Comparison of ENCODE assay signal across 2 cellular contexts in the genomic region with DNA sequence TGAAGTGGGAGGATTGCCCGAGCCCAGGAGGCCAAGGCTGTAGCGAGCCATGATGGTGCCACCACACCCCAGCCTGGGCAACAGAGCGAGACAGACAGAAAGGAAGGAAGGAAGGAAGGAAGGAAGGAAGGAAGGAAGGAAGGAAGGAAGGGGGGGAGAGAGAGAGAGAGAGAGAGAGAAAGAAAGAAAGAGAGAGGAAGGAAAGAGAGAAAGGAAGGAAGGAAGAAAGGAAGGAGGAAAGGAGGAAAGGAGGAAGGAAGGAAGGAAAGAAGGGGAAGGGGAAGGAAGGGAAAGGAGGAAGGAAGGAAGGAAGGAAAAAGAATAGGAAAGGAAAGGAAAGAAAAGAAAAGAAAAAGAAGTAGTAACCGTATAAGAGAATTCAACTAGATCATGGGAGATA.
TF ChIP-seq lines count a peak whose summit lies in the region.

No MANE protein-coding gene starts in this region.

TF ChIP-seq in HEK293, 187 proteins besides CTCF, POLR2A, EP300 and RAD21 (continued from another document and continues in another):
- TF ChIP-seq, protein P1, sequence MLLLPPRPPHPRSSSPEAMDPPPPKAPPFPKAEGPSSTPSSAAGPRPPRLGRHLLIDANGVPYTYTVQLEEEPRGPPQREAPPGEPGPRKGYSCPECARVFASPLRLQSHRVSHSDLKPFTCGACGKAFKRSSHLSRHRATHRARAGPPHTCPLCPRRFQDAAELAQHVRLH (tag by site-specific recombination; IDR thresholded peaks at IDR 0.05), result no peak
- TF ChIP-seq, protein P2, sequence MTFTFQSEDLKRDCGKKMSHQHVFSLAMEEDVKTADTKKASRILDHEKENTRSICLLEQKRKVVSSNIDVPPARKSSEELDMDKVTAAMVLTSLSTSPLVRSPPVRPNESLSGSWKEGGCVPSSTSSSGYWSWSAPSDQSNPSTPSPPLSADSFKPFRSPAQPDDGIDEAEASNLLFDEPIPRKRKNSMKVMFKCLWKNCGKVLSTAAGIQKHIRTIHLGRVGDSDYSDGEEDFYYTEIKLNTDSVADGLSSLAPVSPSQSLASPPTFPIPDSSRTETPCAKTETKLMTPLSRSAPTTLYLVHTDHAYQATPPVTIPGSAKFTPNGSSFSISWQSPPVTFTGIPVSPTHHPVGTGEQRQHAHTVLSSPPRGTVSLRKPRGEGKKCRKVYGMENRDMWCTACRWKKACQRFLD (tag by site-specific recombination; IDR thresholded peaks at IDR 0.05), result no peak
- TF ChIP-seq BCL11B (tag by site-specific recombination; IDR thresholded peaks at IDR 0.05; ENCODE audit: low read depth) (no peak), ZNF776 (tag by site-specific recombination; IDR thresholded peaks at IDR 0.05; ENCODE audit: borderline replicate concordance) (peak; percentile 76), ZNF133 (tag by site-specific recombination; IDR thresholded peaks at IDR 0.05) (peak; percentile 43; the same call in 1 of the 2 replicates), ZNF132 (tag by site-specific recombination; IDR thresholded peaks at IDR 0.05; ENCODE audit: borderline replicate concordance) (no peak), ZNF530 (tag by site-specific recombination; IDR thresholded peaks at IDR 0.05; ENCODE audit: low read depth) (no peak), ZNF664 (tag by site-specific recombination; IDR thresholded peaks at IDR 0.05) (no peak), ZNF311 (tag by site-specific recombination; IDR thresholded peaks at IDR 0.05; ENCODE audit: borderline replicate concordance) (0 out of 2 replicates have a peak, but pooled peaks have one; percentile 45), ZNF843 (tag by site-specific recombination; IDR thresholded peaks at IDR 0.05) (no peak), SALL2 (tag by site-specific recombination; IDR thresholded peaks at IDR 0.05; ENCODE audit: borderline replicate concordance) (peak; percentile 77; the same call in 1 of the 2 replicates), ZNF169 (tag by site-specific recombination; IDR thresholded peaks at IDR 0.05) (0 out of 2 replicates have a peak, but pooled peaks have one; percentile 36), ZNF157 (tag by site-specific recombination; IDR thresholded peaks at IDR 0.05) (no peak), ZNF561 (tag by site-specific recombination; IDR thresholded peaks at IDR 0.05; ENCODE audit: borderline replicate concordance) (no peak), ZNF292 (tag by site-specific recombination; IDR thresholded peaks at IDR 0.05; ENCODE audit: borderline replicate concordance, low read depth) (no peak), YY2 (tag by site-specific recombination; IDR thresholded peaks at IDR 0.05) (peak; percentile 63), PRDM1 (tag by site-specific recombination; IDR thresholded peaks at IDR 0.05) (peak; percentile 89), ZSCAN30 (tag by site-specific recombination; IDR thresholded peaks at IDR 0.05) (no peak), HOXA7 (CRISPR knock-in tag; IDR thresholded peaks at IDR 0.05; ENCODE audit: borderline replicate concordance) (no peak), ZBTB48 (tag by site-specific recombination; IDR thresholded peaks at IDR 0.05) (peak; percentile 39; the same call in 1 of the 2 replicates), ZNF366 (tag by site-specific recombination; conservative IDR thresholded peaks at IDR 0.05) (peak; percentile 99)
- TF ChIP-seq, protein P3, sequence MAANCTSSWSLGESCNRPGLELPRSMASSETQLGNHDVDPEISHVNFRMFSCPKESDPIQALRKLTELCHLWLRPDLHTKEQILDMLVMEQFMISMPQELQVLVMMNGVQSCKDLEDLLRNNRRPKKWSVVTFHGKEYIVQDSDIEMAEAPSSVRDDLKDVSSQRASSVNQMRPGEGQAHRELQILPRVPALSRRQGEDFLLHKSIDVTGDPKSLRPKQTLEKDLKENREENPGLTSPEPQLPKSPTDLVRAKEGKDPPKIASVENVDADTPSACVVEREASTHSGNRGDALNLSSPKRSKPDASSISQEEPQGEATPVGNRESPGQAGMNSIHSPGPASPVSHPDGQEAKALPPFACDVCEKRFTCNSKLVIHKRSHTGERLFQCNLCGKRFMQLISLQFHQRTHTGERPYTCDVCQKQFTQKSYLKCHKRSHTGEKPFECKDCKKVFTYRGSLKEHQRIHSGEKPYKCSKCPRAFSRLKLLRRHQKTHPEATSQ (tag by site-specific recombination; IDR thresholded peaks at IDR 0.05), result no peak
- TF ChIP-seq, protein P4, sequence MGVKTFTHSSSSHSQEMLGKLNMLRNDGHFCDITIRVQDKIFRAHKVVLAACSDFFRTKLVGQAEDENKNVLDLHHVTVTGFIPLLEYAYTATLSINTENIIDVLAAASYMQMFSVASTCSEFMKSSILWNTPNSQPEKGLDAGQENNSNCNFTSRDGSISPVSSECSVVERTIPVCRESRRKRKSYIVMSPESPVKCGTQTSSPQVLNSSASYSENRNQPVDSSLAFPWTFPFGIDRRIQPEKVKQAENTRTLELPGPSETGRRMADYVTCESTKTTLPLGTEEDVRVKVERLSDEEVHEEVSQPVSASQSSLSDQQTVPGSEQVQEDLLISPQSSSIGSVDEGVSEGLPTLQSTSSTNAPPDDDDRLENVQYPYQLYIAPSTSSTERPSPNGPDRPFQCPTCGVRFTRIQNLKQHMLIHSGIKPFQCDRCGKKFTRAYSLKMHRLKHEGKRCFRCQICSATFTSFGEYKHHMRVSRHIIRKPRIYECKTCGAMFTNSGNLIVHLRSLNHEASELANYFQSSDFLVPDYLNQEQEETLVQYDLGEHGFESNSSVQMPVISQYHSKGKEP (tag by site-specific recombination; IDR thresholded peaks at IDR 0.05), result no peak
- TF ChIP-seq, protein P5, sequence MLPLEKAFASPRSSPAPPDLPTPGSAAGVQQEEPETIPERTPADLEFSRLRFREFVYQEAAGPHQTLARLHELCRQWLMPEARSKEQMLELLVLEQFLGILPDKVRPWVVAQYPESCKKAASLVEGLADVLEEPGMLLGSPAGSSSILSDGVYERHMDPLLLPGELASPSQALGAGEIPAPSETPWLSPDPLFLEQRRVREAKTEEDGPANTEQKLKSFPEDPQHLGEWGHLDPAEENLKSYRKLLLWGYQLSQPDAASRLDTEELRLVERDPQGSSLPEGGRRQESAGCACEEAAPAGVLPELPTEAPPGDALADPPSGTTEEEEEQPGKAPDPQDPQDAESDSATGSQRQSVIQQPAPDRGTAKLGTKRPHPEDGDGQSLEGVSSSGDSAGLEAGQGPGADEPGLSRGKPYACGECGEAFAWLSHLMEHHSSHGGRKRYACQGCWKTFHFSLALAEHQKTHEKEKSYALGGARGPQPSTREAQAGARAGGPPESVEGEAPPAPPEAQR (tag by site-specific recombination; IDR thresholded peaks at IDR 0.05), result no peak
- TF ChIP-seq, protein P6, sequence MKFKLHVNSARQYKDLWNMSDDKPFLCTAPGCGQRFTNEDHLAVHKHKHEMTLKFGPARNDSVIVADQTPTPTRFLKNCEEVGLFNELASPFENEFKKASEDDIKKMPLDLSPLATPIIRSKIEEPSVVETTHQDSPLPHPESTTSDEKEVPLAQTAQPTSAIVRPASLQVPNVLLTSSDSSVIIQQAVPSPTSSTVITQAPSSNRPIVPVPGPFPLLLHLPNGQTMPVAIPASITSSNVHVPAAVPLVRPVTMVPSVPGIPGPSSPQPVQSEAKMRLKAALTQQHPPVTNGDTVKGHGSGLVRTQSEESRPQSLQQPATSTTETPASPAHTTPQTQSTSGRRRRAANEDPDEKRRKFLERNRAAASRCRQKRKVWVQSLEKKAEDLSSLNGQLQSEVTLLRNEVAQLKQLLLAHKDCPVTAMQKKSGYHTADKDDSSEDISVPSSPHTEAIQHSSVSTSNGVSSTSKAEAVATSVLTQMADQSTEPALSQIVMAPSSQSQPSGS (tag by site-specific recombination; IDR thresholded peaks at IDR 0.05; ENCODE audit: low read depth), result no peak

TF ChIP-seq in GM12878, 131 proteins besides CTCF, POLR2A, EP300 and RAD21 (continued from another document):
- TF ChIP-seq NR2F1 (conservative IDR thresholded peaks at IDR 0.05) (no peak), ETV6 (conservative IDR thresholded peaks at IDR 0.05 in 1 of 2, IDR thresholded peaks at IDR 0.05 in 1 of 2; ENCODE audit: borderline replicate concordance in 1 of 2, low read depth in 1 of 2) (peak in 1 of 2 experiments; percentile 74; a peak in 2 of 4 replicates), CBX5 (IDR thresholded peaks at IDR 0.05; ENCODE audit: low read depth) (no peak)
TF ChIP-seq in GM12878: peak in this region for 2.
